Comparison of ENCODE assay signal across 13 cellular contexts in the genomic region with DNA sequence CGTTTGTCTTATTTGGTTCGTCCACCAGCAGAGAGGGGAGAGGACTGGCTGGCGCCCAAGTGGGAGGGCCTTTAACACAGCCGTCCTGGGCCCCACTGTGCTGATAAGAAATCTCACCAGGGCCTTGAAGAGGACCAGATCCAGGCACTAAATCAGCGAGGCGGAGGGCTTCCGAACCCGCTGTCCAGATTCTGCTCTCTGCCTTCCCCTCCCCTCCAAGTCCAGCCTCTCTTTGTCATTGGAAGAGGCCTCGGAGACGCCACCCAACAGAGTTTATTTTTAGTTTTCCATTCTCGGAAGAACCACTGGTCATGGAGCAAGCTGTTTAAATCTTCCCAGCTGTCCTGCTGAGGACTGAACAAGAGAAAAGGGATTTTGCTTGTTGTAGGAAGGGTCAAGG. TPM values are rescaled to one million over a fixed set of nuclear protein-coding genes. Genes with fewer than 3 reads are reported as not detected.
DNase-seq lines count a peak whose midpoint lies in the region; ATAC-seq, FAIRE-seq and TF ChIP-seq lines count a peak whose summit lies in the region.
"Had no signal": no experiment of that assay in that cellular context is flagged by ENCODE, and none has a peak within 500 bp of the region (broad histone marks: within the 10 kb centered on the region; RNA-seq: fewer than 3 reads in every experiment).

No MANE protein-coding gene starts in this region.

- DNase-seq in astrocyte (ENCODE audit: low read depth): no peak
- peak; percentile 89 for DNase-seq in Right ventricle myocardium superior
- DNase-seq in mucosa of gallbladder (ENCODE audit: low spot score): peak; percentile 53
- no peak for DNase-seq in stomach
- DNase-seq in NCI-H1092 (lab: John Stamatoyannopoulos, UW): no peak
- DNase-seq in superior temporal gyrus (ENCODE audit: extremely low spot score): no peak
- no peak for DNase-seq in iPS-NIHi11 (ENCODE audit: low spot score)
- DNase-seq: effector CD8-positive, alpha-beta T cell; NCI-H1417; NCI-H524 treated with DMSO at 0.1 percent for 48 hours had no signal

- peaks cover 4% of the 10 kb centered on the region for H3K36me3 Mint-ChIP-seq in astrocyte (ENCODE audit: low read depth, unreplicated experiment)

- intact Hi-C loops in Right ventricle myocardium superior (cut with DNase I) (no loop called here), stomach (cut with DNase I; ENCODE audit: low total_unique reads) (no loop called here)

- peaks cover 18% of the 10 kb centered on the region for H3K27me3 Mint-ChIP-seq in astrocyte (ENCODE audit: low read depth, unreplicated experiment)

- no peak overlapping the region for H3K9ac ChIP-seq in astrocyte (ENCODE audit: low read length)

- H3K27ac Mint-ChIP-seq in astrocyte (ENCODE audit: unreplicated experiment): peak overlapping the region; percentile 21

- H3K4me2 ChIP-seq in astrocyte (ENCODE audit: low read length): peak overlapping the region; percentile 27

- no peak for TF ChIP-seq POLR2A in stomach (IDR thresholded peaks at IDR 0.05)

- H3K4me1 Mint-ChIP-seq in astrocyte (ENCODE audit: low read depth, unreplicated experiment): peaks cover 19% of the 10 kb centered on the region

- H3K27me3 ChIP-seq in astrocyte (ENCODE audit: insufficient read depth, low read length) (peaks cover 6% of the 10 kb centered on the region), stomach (peaks cover 0 to 15% (median 0%) of the 10 kb centered on the region in 3 donors)

- H3K27ac ChIP-seq in astrocyte (ENCODE audit: low read depth, low read length): no peak overlapping the region
- H3K27ac ChIP-seq in stomach: peak overlapping the region; percentile 64 to 83 (median 78)

- no peak for FAIRE-seq in astrocyte (lab: Jason Lieb, UNC)

- no peaks in the 10 kb centered on the region for H3K79me2 ChIP-seq in astrocyte (ENCODE audit: insufficient read depth, low read length)

- H3K36me3 ChIP-seq in astrocyte (ENCODE audit: insufficient read depth, low read length) (no peaks in the 10 kb centered on the region), stomach (no peaks in the 10 kb centered on the region)

- no peaks in the 10 kb centered on the region for H4K20me1 ChIP-seq in astrocyte (ENCODE audit: insufficient read depth, low read length)

- no peak overlapping the region for H3K4me3 Mint-ChIP-seq in astrocyte (ENCODE audit: unreplicated experiment)
- H3K4me3 Mint-ChIP-seq: activated naive CD8-positive, alpha-beta T cell treated with anti-CD3 and anti-CD28 coated beads, Interleukin-2, amount 50 U/mL, for 24 hours had no signal

- TF ChIP-seq EP300 in stomach (IDR thresholded peaks at IDR 0.05): no peak

- H3K9me3 ChIP-seq in astrocyte (ENCODE audit: insufficient read depth, low read depth, low read length) (no peaks in the 10 kb centered on the region), stomach (no peaks in the 10 kb centered on the region)

- H3K4me3 ChIP-seq in astrocyte (ENCODE audit: insufficient read depth, low read depth, low read length) (no peak overlapping the region), stomach (no peak overlapping the region)

- H2AFZ ChIP-seq in astrocyte (ENCODE audit: low read depth, low read length): peak overlapping the region; percentile 7

- H3K4me1 ChIP-seq in astrocyte (ENCODE audit: insufficient read depth, low read length) (no peaks in the 10 kb centered on the region), stomach (peaks cover 3 to 49% (median 23%) of the 10 kb centered on the region in 4 donors)

- TF ChIP-seq CTCF in astrocyte (IDR thresholded peaks at IDR 0.05; ENCODE audit: insufficient read depth, low read depth, low read length) (no peak), stomach (IDR thresholded peaks at IDR 0.05) (no peak)

- no peaks in the 10 kb centered on the region for H3K9me3 Mint-ChIP-seq in astrocyte (ENCODE audit: unreplicated experiment)

- peak; percentile 90 for ATAC-seq in Right ventricle myocardium superior (ENCODE audit: poor library complexity)
- no peak for ATAC-seq in GM18519 (IDR thresholded peaks at IDR 0.05; ENCODE audit: low FRiP score, unreplicated experiment)

- WGBS in stomach, 5 donors: 17 to 38% (median 31%) methylated on average over 11 of the region's 11 CpGs

RNA-seq across cellular contexts. Expression of a gene that starts 9.3 kb away (rescaled TPM):
- total RNA-seq in astrocyte (8.1 and 10.5 TPM in 2 replicates), Right ventricle myocardium superior (34.6 TPM), mucosa of gallbladder (185 TPM), stomach (100 to 1,000 TPM in 1 of 5 donors, 10 to 100 TPM in 4; 12.7 to 187 (median 47.0) TPM)
- polyA plus RNA-seq in stomach: 10 to 100 TPM; 22.5 to 39.4 (median 25.6) TPM
- polyA plus RNA-seq: BJ had no signal

RNA-seq across cellular contexts. Expression of a gene that starts 43.4 kb away (rescaled TPM):
- total RNA-seq in astrocyte: 0.10 and 0.66 TPM in 2 replicates
- not detected for total RNA-seq in Right ventricle myocardium superior
- total RNA-seq in mucosa of gallbladder: 0.63 TPM
- total RNA-seq in stomach: 1 to 10 TPM in 2 of 5 donors, under 1 TPM in 1, not detected in 2; 0.37 to 2.2 (median 1.2) TPM
- 1 to 10 TPM in 1 of 3 donors, under 1 TPM in 1, not detected in 1; 0.19 to 3.8 TPM for polyA plus RNA-seq in stomach
- polyA plus RNA-seq: BJ had no signal

Comparison
In these comparisons a context has a peak if more than half of its experiments do, and no peak if none do; other contexts are left out.
1. DNase-seq: peak in Right ventricle myocardium superior (single experiment) and mucosa of gallbladder (single experiment); none in astrocyte (single experiment), stomach (single experiment), NCI-H1092 (single experiment), superior temporal gyrus (single experiment) and iPS-NIHi11 (single experiment).